ENCODE assay signal across 1 cellular context in the genomic region with DNA sequence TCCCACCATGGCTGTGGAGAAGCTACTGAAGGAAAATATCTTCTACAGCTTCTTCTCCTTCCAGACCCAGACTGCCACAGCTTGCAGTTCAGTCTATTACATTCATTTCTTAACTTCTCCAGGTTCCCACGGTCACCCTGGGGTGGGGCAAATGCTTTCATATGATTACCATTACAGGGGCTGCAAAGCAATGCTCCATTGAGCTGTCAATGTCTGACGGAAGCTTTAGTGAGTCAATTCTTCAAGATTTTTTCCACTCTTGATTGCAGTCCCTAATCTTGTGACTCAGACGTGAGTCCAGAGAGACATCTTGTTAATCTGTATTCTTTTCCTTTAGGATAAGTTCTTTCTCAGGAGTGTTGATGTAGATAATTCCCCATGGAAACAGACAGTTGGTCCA.
TF ChIP-seq lines count a peak whose summit lies in the region.

No MANE protein-coding gene starts in this region.

TF ChIP-seq in HepG2, 621 proteins besides CTCF, POLR2A, EP300 and RAD21 (continued from another document):
- TF ChIP-seq, protein P1, sequence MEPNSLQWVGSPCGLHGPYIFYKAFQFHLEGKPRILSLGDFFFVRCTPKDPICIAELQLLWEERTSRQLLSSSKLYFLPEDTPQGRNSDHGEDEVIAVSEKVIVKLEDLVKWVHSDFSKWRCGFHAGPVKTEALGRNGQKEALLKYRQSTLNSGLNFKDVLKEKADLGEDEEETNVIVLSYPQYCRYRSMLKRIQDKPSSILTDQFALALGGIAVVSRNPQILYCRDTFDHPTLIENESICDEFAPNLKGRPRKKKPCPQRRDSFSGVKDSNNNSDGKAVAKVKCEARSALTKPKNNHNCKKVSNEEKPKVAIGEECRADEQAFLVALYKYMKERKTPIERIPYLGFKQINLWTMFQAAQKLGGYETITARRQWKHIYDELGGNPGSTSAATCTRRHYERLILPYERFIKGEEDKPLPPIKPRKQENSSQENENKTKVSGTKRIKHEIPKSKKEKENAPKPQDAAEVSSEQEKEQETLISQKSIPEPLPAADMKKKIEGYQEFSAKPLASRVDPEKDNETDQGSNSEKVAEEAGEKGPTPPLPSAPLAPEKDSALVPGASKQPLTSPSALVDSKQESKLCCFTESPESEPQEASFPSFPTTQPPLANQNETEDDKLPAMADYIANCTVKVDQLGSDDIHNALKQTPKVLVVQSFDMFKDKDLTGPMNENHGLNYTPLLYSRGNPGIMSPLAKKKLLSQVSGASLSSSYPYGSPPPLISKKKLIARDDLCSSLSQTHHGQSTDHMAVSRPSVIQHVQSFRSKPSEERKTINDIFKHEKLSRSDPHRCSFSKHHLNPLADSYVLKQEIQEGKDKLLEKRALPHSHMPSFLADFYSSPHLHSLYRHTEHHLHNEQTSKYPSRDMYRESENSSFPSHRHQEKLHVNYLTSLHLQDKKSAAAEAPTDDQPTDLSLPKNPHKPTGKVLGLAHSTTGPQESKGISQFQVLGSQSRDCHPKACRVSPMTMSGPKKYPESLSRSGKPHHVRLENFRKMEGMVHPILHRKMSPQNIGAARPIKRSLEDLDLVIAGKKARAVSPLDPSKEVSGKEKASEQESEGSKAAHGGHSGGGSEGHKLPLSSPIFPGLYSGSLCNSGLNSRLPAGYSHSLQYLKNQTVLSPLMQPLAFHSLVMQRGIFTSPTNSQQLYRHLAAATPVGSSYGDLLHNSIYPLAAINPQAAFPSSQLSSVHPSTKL (CRISPR knock-in tag; IDR thresholded peaks at IDR 0.05): no peak
- TF ChIP-seq ZNF678 (CRISPR knock-in tag; IDR thresholded peaks at IDR 0.05) (no peak), HOXA7 (CRISPR knock-in tag; IDR thresholded peaks at IDR 0.05) (no peak), ELF4 (CRISPR knock-in tag; IDR thresholded peaks at IDR 0.05; ENCODE audit: borderline replicate concordance) (no peak), KLF9 (CRISPR knock-in tag; IDR thresholded peaks at IDR 0.05; ENCODE audit: low read depth) (no peak), AHDC1 (CRISPR knock-in tag; IDR thresholded peaks at IDR 0.05; ENCODE audit: borderline replicate concordance) (no peak), MYC (CRISPR knock-in tag; IDR thresholded peaks at IDR 0.05; ENCODE audit: borderline replicate concordance) (no peak), TCF7 (IDR thresholded peaks at IDR 0.05; ENCODE audit: low read depth) (no peak), ZNF879 (CRISPR knock-in tag; IDR thresholded peaks at IDR 0.05) (no peak)
- TF ChIP-seq, protein P2, sequence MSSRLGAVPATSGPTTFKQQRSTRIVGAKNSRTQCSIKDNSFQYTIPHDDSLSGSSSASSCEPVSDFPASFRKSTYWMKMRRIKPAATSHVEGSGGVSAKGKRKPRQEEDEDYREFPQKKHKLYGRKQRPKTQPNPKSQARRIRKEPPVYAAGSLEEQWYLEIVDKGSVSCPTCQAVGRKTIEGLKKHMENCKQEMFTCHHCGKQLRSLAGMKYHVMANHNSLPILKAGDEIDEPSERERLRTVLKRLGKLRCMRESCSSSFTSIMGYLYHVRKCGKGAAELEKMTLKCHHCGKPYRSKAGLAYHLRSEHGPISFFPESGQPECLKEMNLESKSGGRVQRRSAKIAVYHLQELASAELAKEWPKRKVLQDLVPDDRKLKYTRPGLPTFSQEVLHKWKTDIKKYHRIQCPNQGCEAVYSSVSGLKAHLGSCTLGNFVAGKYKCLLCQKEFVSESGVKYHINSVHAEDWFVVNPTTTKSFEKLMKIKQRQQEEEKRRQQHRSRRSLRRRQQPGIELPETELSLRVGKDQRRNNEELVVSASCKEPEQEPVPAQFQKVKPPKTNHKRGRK (CRISPR knock-in tag; IDR thresholded peaks at IDR 0.05): no peak
- TF ChIP-seq, protein P3, sequence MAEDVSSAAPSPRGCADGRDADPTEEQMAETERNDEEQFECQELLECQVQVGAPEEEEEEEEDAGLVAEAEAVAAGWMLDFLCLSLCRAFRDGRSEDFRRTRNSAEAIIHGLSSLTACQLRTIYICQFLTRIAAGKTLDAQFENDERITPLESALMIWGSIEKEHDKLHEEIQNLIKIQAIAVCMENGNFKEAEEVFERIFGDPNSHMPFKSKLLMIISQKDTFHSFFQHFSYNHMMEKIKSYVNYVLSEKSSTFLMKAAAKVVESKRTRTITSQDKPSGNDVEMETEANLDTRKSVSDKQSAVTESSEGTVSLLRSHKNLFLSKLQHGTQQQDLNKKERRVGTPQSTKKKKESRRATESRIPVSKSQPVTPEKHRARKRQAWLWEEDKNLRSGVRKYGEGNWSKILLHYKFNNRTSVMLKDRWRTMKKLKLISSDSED (CRISPR knock-in tag; IDR thresholded peaks at IDR 0.05): no peak
